17 cellular contexts compared by ENCODE assay signal in genomic region chr21:33908760-33909159, GRCh38.
"Had no signal": no experiment of that assay in that cellular context is flagged by ENCODE, and none has a peak within 500 bp of the region (broad histone marks: within the 10 kb centered on the region; RNA-seq: fewer than 3 reads in every experiment).

No MANE protein-coding gene starts in this region.

- H3K27me3 ChIP-seq: esophagus muscularis mucosa, ovary, right lobe of liver, transverse colon had no signal

- H3K27ac ChIP-seq: esophagus muscularis mucosa, ovary, right lobe of liver, transverse colon had no signal

- H3K4me3 ChIP-seq: esophagus muscularis mucosa, ovary, right lobe of liver, smooth muscle cell, transverse colon had no signal

- H3K36me3 ChIP-seq: ovary had no signal

- H3K9me3 ChIP-seq: esophagus muscularis mucosa, ovary, right lobe of liver, transverse colon had no signal

- H3K27ac Mint-ChIP-seq: activated CD8-positive, alpha-beta memory T cell treated with anti-CD3 and anti-CD28 coated beads, Interleukin-2, amount 10 ng/mL, durations not matched to agents 7 days and 5 days had no signal

- DNase-seq: activated CD4-positive, alpha-beta T cell treated with anti-CD3 and anti-CD28 coated beads for 1 hour; activated CD8-positive, alpha-beta memory T cell treated with anti-CD3 and anti-CD28 coated beads, Interleukin-2, amount 10 ng/mL, durations not matched to agents 7 days and 5 days; aorta; cortex of kidney; effector CD4-positive, alpha-beta T cell; islet precursor cell; midbrain; ovary; SHP77; substantia nigra; T-helper 1 cell; T1000; transverse colon had no signal

- H3K4me3 Mint-ChIP-seq: activated CD8-positive, alpha-beta memory T cell treated with anti-CD3 and anti-CD28 coated beads, Interleukin-2, amount 10 ng/mL, durations not matched to agents 7 days and 5 days had no signal

- H3K4me1 ChIP-seq: right lobe of liver had no signal

- ATAC-seq: activated CD8-positive, alpha-beta memory T cell treated with anti-CD3 and anti-CD28 coated beads, Interleukin-2, amount 10 ng/mL, durations not matched to agents 7 days and 5 days; right lobe of liver; SK-N-SH treated with all-trans-retinoic acid at 6 μM for 48 hours had no signal

- H3K27me3 Mint-ChIP-seq: activated CD8-positive, alpha-beta memory T cell treated with anti-CD3 and anti-CD28 coated beads, Interleukin-2, amount 10 ng/mL, durations not matched to agents 7 days and 5 days had no signal
